ENCODE assay signal across 1 cellular context in genomic region chr21:39344848-39345247, GRCh38.
TF ChIP-seq lines count a peak whose summit lies in the region.

No MANE protein-coding gene starts in this region.

TF ChIP-seq in GM23338, 12 proteins besides CTCF, POLR2A, EP300 and RAD21:
- TF ChIP-seq ZNF114 (CRISPR knock-in tag; IDR thresholded peaks at IDR 0.05) = no peak
- no peak for TF ChIP-seq ETS1 (IDR thresholded peaks at IDR 0.05)
